Comparison of ENCODE assay signal across 1 cellular context in genomic region chr16:87766485-87766797, GRCh38.
TF ChIP-seq lines count a peak whose summit lies in the region.

No MANE protein-coding gene starts in this region.

TF ChIP-seq in SK-N-SH, 30 proteins besides CTCF, POLR2A, EP300 and RAD21 (continued from another document):
- TF ChIP-seq IRF3 (IDR thresholded peaks at IDR 0.05; ENCODE audit: low read depth, low read length) (no peak), USF2 (IDR thresholded peaks at IDR 0.05; ENCODE audit: borderline replicate concordance, low read depth, low read length) (no peak), EZH2phosphoT487 (IDR thresholded peaks at IDR 0.05; ENCODE audit: borderline replicate concordance, low read depth) (no peak), MEF2A (IDR thresholded peaks at IDR 0.05; ENCODE audit: borderline replicate concordance, low read depth) (no peak), ELF1 (IDR thresholded peaks at IDR 0.05) (no peak), JUND (IDR thresholded peaks at IDR 0.05) (no peak)
TF ChIP-seq in SK-N-SH: peak in this region for 0.
